ENCODE assay signal across 8 cellular contexts in the genomic region with DNA sequence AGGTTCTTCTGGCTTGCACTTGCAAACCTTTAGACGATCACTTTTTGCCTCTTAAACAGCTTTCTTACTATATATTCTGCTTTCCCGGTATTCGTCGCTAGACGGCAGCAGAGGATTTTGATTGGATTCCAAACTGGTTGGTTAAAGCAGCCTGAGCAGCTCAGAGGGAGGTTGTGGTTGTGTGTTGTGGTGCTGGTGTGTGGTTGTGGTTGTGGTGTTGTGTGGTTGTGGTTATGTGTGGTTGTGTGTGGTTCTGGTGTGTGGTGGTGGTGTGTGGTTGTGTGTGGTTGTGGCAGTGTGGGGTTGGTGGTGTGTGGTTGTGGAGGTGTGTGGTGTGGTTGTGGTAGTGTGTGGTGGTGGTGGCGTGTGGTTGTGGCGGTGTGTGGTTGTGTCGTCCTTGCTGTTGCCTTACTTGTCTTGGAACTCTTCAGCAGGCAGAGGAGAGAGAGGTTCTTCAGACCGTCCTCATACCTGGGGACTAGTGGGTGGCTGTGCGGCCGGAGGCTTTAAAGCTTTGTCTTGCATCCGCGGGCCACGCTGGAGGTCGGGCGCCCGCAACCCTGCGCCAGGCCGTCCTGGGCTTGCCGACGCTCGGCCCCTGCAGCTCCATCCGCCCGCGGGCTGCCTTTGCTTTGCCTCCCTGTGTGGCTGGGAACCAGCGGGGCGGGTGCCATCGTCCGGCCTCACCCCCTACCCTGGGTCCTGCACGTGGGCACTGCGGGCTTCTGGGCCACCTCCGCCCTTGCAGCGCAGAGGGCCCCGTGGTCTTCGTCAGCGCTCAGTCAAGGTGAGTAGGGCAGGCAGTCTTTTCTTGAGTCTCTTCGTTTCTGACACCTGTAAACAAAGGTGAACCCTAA.
DNase-seq lines count a peak whose midpoint lies in the region; ATAC-seq and TF ChIP-seq lines count a peak whose summit lies in the region.

No MANE protein-coding gene starts in this region.

- intact Hi-C loops in aorta (cut with DNase I) = loop anchor here (2.0 to 5.0 kb wide), 2 partner anchors 254 to 257 kb away; no protein-coding TSS in a partner anchor

- no peaks in the 10 kb centered on the region for H3K27me3 ChIP-seq in aorta (ENCODE audit: control insufficient read depth in 1 of 2, insufficient read depth in 2 of 2, low read length in 1 of 2)

- no peaks in the 10 kb centered on the region for H3K4me1 ChIP-seq in aorta (ENCODE audit: control insufficient read depth in 1 of 2, insufficient read depth in 2 of 2, low read length in 2 of 2)

- WGBS in aorta, 2 donors = 78 to 79% methylated on average over 37 of the region's 37 CpGs

- H3K4me3 ChIP-seq in LNCaP clone FGC (ENCODE audit: low read depth, low read length) (no peak overlapping the region), aorta (ENCODE audit: low read length in 2 of 2) (no peak overlapping the region)

- no peak overlapping the region for H3K27ac ChIP-seq in aorta (ENCODE audit: low read depth in 1 of 2, low read length in 2 of 2)

- peak; percentile 50 for ATAC-seq in aorta (ENCODE audit: low FRiP score)
- ATAC-seq in HG02885 (IDR thresholded peaks at IDR 0.05; ENCODE audit: poor library complexity, unreplicated experiment) = no peak

- no peaks in the 10 kb centered on the region for H3K9me3 ChIP-seq in aorta (ENCODE audit: control insufficient read depth, low read length)

- TF ChIP-seq CTCF in LNCaP clone FGC (IDR thresholded peaks at IDR 0.05; ENCODE audit: control insufficient read depth, extremely low read depth, insufficient read depth) = peak; percentile 88

- DNase-seq in NCI-H524 (lab: John Stamatoyannopoulos, UW) (peak; percentile 64 to 77), NCI-H524 treated with DMSO at 0.1 percent for 48 hours (lab: John Stamatoyannopoulos, UW) (no peak), LNCaP clone FGC (ENCODE audit: low read depth) (peak; percentile 62), SHP77 (lab: John Stamatoyannopoulos, UW) (peak; percentile 33 to 38), ecto neural progenitor cell (ENCODE audit: low spot score) (peak; percentile 72), medulla oblongata (ENCODE audit: extremely low spot score) (peak; percentile 60), aorta (no peak)

- H3K36me3 ChIP-seq in aorta (ENCODE audit: control insufficient read depth in 1 of 2, insufficient read depth in 2 of 2, low read length in 1 of 2) = no peaks in the 10 kb centered on the region

Comparison
In these comparisons a context has a peak if more than half of its experiments do, and no peak if none do; other contexts are left out.
1. DNase-seq: peak in NCI-H524 (2 of 2), LNCaP clone FGC (single experiment), SHP77 (2 of 2), ecto neural progenitor cell (single experiment) and medulla oblongata (single experiment); none in NCI-H524 treated with DMSO at 0.1 percent for 48 hours (single experiment) and aorta (0 of 2).